Comparison of ENCODE assay signal across 11 cellular contexts in the genomic region with DNA sequence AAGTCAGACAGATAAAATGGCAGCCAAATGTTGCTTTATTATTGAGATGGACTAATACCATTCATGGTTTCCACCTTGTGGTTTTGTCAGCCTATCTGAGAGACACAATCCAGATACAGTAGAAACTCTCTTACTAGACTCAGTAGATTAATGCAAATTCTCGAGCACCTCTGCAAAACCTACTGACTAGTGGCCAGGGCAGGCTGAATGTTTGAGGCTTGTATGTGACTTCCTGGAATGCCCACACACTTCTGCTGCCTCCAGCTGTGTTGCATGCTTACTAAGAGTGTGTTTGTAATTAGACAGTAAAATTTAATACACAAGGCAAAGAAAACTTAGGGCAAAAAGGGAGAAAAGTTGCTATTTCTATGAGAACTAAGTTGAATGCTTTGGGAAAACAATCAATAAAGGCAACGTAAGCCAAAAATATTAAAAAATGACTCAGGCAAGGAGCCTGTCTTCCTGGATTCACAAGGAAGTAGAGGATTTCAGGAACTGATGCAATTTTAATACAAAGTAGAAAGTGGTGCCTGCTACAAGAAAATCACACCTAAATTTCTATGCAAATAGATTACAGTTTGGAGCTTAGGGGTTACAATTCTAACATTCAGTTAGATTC. TPM values are rescaled to one million over a fixed set of nuclear protein-coding genes. Genes with fewer than 3 reads are reported as not detected.
DNase-seq lines count a peak whose midpoint lies in the region; ATAC-seq and TF ChIP-seq lines count a peak whose summit lies in the region.
"Had no signal": no experiment of that assay in that cellular context is flagged by ENCODE, and none has a peak within 500 bp of the region (broad histone marks: within the 10 kb centered on the region; RNA-seq: fewer than 3 reads in every experiment).

No MANE protein-coding gene starts in this region.

- POLR2A ChIA-PET in WTC11 (lab: Charles Lee), result no interaction called here

- ATAC-seq in GM19372 (IDR thresholded peaks at IDR 0.05; ENCODE audit: low read depth, unreplicated experiment) (peak; percentile 78), HG03097 (IDR thresholded peaks at IDR 0.05; ENCODE audit: low FRiP score, unreplicated experiment) (peak; percentile 78), WTC11 (peak; percentile 50; the same call in 1 of the 2 replicates)
- ATAC-seq: body of pancreas had no signal

- H3K4me3 Mint-ChIP-seq in WTC11, result no peak overlapping the region

- H3K27me3 Mint-ChIP-seq in WTC11 (ENCODE audit: low read depth), result no peaks in the 10 kb centered on the region

- no peak for TF ChIP-seq CTCF in WTC11 (IDR thresholded peaks at IDR 0.05)

- H3K36me3 Mint-ChIP-seq in WTC11, result no peaks in the 10 kb centered on the region

- CTCF ChIA-PET in WTC11 (lab: Charles Lee), result interaction anchor here (1.1 to 4.2 kb wide), 6 partner anchors 20 to 624 kb away, joined by 3 to 53 read pairs (median 8); no protein-coding TSS in a partner anchor

- H3K27ac Mint-ChIP-seq in WTC11, result no peak overlapping the region

- H3K4me1 Mint-ChIP-seq in WTC11, result peaks cover 11% of the 10 kb centered on the region

- H3K9me3 Mint-ChIP-seq in WTC11, result no peaks in the 10 kb centered on the region

- DNase-seq in AML-193 (lab: John Stamatoyannopoulos, UW), result peak; percentile 56 to 72
- no peak for DNase-seq in WTC11 (ENCODE audit: low spot score)
- no peak for DNase-seq in COR-L47 (lab: John Stamatoyannopoulos, UW)
- DNase-seq in ureter (ENCODE audit: low spot score), result no peak
- no peak for DNase-seq in NCI-H2196 treated with DMSO at 0.1 percent for 48 hours (lab: John Stamatoyannopoulos, UW; ENCODE audit: unreplicated experiment)
- no peak for DNase-seq in activated naive CD4-positive, alpha-beta T cell treated with anti-CD3 and anti-CD28 coated beads, Interleukin-2, amount 50 U/mL, for 16 hours
- DNase-seq: body of pancreas; DMS79; stimulated activated naive CD4-positive, alpha-beta T cell treated with Interleukin-2 at 50 U/mL for 16 hours had no signal

TF ChIP-seq in WTC11, 78 proteins besides CTCF, POLR2A, EP300 and RAD21:
- TF ChIP-seq EMX1 (CRISPR knock-in tag; IDR thresholded peaks at IDR 0.05), result no peak
- no peak for TF ChIP-seq CREB1 (CRISPR knock-in tag; IDR thresholded peaks at IDR 0.05)

RNA-seq across cellular contexts. Expression of a gene that starts 30.3 kb away (rescaled TPM):
- total RNA-seq in WTC11 (2021) (395 to 438 TPM (median 433 TPM) in 3 replicates), ureter (159 TPM)

RNA-seq across cellular contexts. Expression of a gene that starts 52.8 kb away (rescaled TPM):
- total RNA-seq in WTC11 (2021) (68.5 to 73.4 TPM (median 69.4 TPM) in 3 replicates), ureter (28.1 TPM)

RNA-seq across cellular contexts. Expression of a gene that starts 53.3 kb away (rescaled TPM):
- total RNA-seq in WTC11 (2021) (69.1 to 78.5 TPM (median 73.3 TPM) in 3 replicates), ureter (0.31 TPM)
- total RNA-seq: body of pancreas had no signal

Comparison
In these comparisons a context has a peak if more than half of its experiments do, and no peak if none do; other contexts are left out.
1. DNase-seq: peak in AML-193 (2 of 2); none in WTC11 (single experiment), COR-L47 (single experiment), ureter (single experiment), NCI-H2196 treated with DMSO at 0.1 percent for 48 hours (single experiment) and activated naive CD4-positive, alpha-beta T cell treated with anti-CD3 and anti-CD28 coated beads, Interleukin-2, amount 50 U/mL, for 16 hours (single experiment).
2. RNA of a gene that starts 53.3 kb away (total RNA-seq): 69.1 to 78.5 TPM in WTC11; 0.31 TPM in ureter (single experiment); every median in the first group is over 10 times any median in the second.
3. Peak in every context shown above with its lines, with median percentiles within 50 percentile points of each other: ATAC-seq.